In the genomic region with DNA sequence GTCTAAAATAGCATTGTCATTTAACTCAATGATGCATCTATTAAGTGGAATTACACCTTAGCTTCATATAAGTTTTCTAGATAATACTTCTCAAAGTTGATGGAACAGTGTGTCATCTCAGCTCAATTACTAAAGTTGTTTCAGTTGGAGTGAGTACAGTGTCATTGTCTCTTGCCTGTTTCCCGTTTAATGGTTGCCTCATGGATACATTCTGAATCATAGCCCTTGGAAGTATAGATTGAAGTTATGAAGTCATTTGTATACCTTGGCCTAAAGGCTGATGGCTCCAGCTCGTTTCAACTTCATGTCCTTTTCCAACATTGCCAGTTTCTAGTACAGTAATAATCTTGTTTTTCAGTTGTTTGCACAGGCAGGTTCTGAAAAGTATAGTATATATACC, we compare ENCODE assay signal across 1 cellular context.
TF ChIP-seq lines count a peak whose summit lies in the region.

No MANE protein-coding gene starts in this region.

TF ChIP-seq in GM23338, 12 proteins besides CTCF, POLR2A, EP300 and RAD21 (continued from another document):
- TF ChIP-seq, protein P1, sequence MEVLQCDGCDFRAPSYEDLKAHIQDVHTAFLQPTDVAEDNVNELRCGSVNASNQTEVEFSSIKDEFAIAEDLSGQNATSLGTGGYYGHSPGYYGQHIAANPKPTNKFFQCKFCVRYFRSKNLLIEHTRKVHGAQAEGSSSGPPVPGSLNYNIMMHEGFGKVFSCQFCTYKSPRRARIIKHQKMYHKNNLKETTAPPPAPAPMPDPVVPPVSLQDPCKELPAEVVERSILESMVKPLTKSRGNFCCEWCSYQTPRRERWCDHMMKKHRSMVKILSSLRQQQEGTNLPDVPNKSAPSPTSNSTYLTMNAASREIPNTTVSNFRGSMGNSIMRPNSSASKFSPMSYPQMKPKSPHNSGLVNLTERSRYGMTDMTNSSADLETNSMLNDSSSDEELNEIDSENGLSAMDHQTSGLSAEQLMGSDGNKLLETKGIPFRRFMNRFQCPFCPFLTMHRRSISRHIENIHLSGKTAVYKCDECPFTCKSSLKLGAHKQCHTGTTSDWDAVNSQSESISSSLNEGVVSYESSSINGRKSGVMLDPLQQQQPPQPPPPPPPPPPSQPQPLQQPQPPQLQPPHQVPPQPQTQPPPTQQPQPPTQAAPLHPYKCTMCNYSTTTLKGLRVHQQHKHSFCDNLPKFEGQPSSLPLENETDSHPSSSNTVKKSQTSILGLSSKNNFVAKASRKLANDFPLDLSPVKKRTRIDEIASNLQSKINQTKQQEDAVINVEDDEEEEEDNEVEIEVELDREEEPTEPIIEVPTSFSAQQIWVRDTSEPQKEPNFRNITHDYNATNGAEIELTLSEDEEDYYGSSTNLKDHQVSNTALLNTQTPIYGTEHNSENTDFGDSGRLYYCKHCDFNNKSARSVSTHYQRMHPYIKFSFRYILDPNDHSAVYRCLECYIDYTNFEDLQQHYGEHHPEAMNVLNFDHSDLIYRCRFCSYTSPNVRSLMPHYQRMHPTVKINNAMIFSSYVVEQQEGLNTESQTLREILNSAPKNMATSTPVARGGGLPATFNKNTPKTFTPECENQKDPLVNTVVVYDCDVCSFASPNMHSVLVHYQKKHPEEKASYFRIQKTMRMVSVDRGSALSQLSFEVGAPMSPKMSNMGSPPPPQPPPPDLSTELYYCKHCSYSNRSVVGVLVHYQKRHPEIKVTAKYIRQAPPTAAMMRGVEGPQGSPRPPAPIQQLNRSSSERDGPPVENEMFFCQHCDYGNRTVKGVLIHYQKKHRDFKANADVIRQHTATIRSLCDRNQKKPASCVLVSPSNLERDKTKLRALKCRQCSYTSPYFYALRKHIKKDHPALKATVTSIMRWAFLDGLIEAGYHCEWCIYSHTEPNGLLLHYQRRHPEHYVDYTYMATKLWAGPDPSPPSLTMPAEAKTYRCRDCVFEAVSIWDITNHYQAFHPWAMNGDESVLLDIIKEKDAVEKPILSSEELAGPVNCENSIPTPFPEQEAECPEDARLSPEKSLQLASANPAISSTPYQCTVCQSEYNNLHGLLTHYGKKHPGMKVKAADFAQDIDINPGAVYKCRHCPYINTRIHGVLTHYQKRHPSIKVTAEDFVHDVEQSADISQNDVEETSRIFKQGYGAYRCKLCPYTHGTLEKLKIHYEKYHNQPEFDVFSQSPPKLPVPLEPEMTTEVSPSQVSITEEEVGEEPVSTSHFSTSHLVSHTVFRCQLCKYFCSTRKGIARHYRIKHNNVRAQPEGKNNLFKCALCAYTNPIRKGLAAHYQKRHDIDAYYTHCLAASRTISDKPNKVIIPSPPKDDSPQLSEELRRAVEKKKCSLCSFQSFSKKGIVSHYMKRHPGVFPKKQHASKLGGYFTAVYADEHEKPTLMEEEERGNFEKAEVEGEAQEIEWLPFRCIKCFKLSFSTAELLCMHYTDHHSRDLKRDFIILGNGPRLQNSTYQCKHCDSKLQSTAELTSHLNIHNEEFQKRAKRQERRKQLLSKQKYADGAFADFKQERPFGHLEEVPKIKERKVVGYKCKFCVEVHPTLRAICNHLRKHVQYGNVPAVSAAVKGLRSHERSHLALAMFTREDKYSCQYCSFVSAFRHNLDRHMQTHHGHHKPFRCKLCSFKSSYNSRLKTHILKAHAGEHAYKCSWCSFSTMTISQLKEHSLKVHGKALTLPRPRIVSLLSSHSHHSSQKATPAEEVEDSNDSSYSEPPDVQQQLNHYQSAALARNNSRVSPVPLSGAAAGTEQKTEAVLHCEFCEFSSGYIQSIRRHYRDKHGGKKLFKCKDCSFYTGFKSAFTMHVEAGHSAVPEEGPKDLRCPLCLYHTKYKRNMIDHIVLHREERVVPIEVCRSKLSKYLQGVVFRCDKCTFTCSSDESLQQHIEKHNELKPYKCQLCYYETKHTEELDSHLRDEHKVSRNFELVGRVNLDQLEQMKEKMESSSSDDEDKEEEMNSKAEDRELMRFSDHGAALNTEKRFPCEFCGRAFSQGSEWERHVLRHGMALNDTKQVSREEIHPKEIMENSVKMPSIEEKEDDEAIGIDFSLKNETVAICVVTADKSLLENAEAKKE (CRISPR knock-in tag; IDR thresholded peaks at IDR 0.05) = no peak
- TF ChIP-seq EZH2 (IDR thresholded peaks at IDR 0.05; ENCODE audit: low read depth, unreplicated experiment) = no peak
- no peak for TF ChIP-seq POLR2AphosphoS5 (IDR thresholded peaks at IDR 0.05; ENCODE audit: low read depth)
- TF ChIP-seq ZNF114 (CRISPR knock-in tag; IDR thresholded peaks at IDR 0.05) = no peak
- TF ChIP-seq NANOG (IDR thresholded peaks at IDR 0.05; ENCODE audit: borderline replicate concordance) = no peak
- no peak for TF ChIP-seq CREB1 (CRISPR knock-in tag; IDR thresholded peaks at IDR 0.05; ENCODE audit: low read depth)
